Comparison of ENCODE assay signal across 14 cellular contexts in genomic region chr9:122371851-122372250, GRCh38. TPM values are rescaled to one million over a fixed set of nuclear protein-coding genes. Genes with fewer than 3 reads are reported as not detected.
DNase-seq lines count a peak whose midpoint lies in the region; ATAC-seq and TF ChIP-seq lines count a peak whose summit lies in the region.
"Had no signal": no experiment of that assay in that cellular context is flagged by ENCODE, and none has a peak within 500 bp of the region (broad histone marks: within the 10 kb centered on the region; RNA-seq: fewer than 3 reads in every experiment).

No MANE protein-coding gene starts in this region.

- no peaks in the 10 kb centered on the region for H3K36me3 ChIP-seq in left lung
- no peaks in the 10 kb centered on the region for H3K36me3 ChIP-seq in suprapubic skin
- no peaks in the 10 kb centered on the region for H3K36me3 ChIP-seq in gastrocnemius medialis
- H3K36me3 ChIP-seq: ovary had no signal

- 92% methylated on average over 9 of the region's 9 CpGs for WGBS in suprapubic skin

- peaks cover 4% of the 10 kb centered on the region for H3K36me3 Mint-ChIP-seq in chondrocyte (ENCODE audit: low read depth)
- H3K36me3 Mint-ChIP-seq: CD8-positive, alpha-beta T cell had no signal

- H3K9me3 ChIP-seq in left lung, result no peaks in the 10 kb centered on the region
- H3K9me3 ChIP-seq in suprapubic skin, result no peaks in the 10 kb centered on the region
- no peaks in the 10 kb centered on the region for H3K9me3 ChIP-seq in gastrocnemius medialis
- H3K9me3 ChIP-seq: ovary had no signal

- H3K27me3 Mint-ChIP-seq in chondrocyte (ENCODE audit: low read depth), result peaks cover 9% of the 10 kb centered on the region

- TF ChIP-seq CTCF in HFF-Myc (IDR thresholded peaks at IDR 0.05; ENCODE audit: low read depth, low read length, missing control alignments) (no peak), chondrocyte (IDR thresholded peaks at IDR 0.05) (no peak), left lung (IDR thresholded peaks at IDR 0.05) (no peak), suprapubic skin (IDR thresholded peaks at IDR 0.05) (no peak), gastrocnemius medialis (IDR thresholded peaks at IDR 0.05 in 4 of 5, conservative IDR thresholded peaks at IDR 0.05 in 1 of 5) (no peak)

- H3K4me3 ChIP-seq in HFF-Myc (replicated peaks; ENCODE audit: low read depth, low read length) (peak overlapping the region; percentile 57), left lung (peak overlapping the region; percentile 24 to 43), suprapubic skin (peak overlapping the region; percentile 55), gastrocnemius medialis (no peak overlapping the region)

- no peak overlapping the region for H3K27ac Mint-ChIP-seq in chondrocyte (ENCODE audit: unreplicated experiment)
- H3K27ac Mint-ChIP-seq: activated CD8-positive, alpha-beta T cell treated with anti-CD3 and anti-CD28 coated beads, Interleukin-2, amount 10 ng/mL, durations not matched to agents 7 days and 5 days; activated T-helper 17 cell treated with anti-CD3 and anti-CD28 coated beads, Interleukin-2, amount 50 U/mL, for 72 hours; CD8-positive, alpha-beta T cell had no signal

- H3K27ac ChIP-seq in left lung (no peak overlapping the region), suprapubic skin (no peak overlapping the region), gastrocnemius medialis (no peak overlapping the region)
- H3K27ac ChIP-seq: ovary had no signal

- TF ChIP-seq EP300 in suprapubic skin (IDR thresholded peaks at IDR 0.05), result no peak

- peaks cover 8 to 33% of the 10 kb centered on the region in 2 donors for H3K4me1 ChIP-seq in left lung
- H3K4me1 ChIP-seq in suprapubic skin, result peaks cover 60% of the 10 kb centered on the region
- peaks cover 10 to 12% of the 10 kb centered on the region in 2 donors for H3K4me1 ChIP-seq in gastrocnemius medialis

- peaks cover 19% of the 10 kb centered on the region for H3K4me1 Mint-ChIP-seq in chondrocyte (ENCODE audit: low read depth)

- TF ChIP-seq POLR2A in suprapubic skin (IDR thresholded peaks at IDR 0.05), result no peak
- TF ChIP-seq POLR2A in gastrocnemius medialis (IDR thresholded peaks at IDR 0.05), result no peak

- intact Hi-C loops in left lung (cut with DNase I) (loop anchor here in 1 of 2 donors (10.0 kb wide), 1 partner anchor 73 kb away; no protein-coding TSS in a partner anchor), gastrocnemius medialis (cut with DNase I; ENCODE audit: low total_unique reads) (no loop called here)

- DNase-seq in HFF-Myc (ENCODE audit: extremely low read depth, low read depth) (no peak), chondrocyte (ENCODE audit: low spot score) (peak; percentile 15), left lung (no peak), suprapubic skin (ENCODE audit: low spot score in 2 of 2) (no peak), gastrocnemius medialis (no peak)
- DNase-seq: activated CD8-positive, alpha-beta T cell treated with anti-CD3 and anti-CD28 coated beads, Interleukin-2, amount 10 ng/mL, durations not matched to agents 7 days and 5 days; aorta; CD8-positive, alpha-beta T cell; NCI-H1417 treated with DMSO at 0.1 percent for 48 hours; NCI-H345; ovary had no signal

- peaks cover 3% of the 10 kb centered on the region for H3K9me3 Mint-ChIP-seq in chondrocyte (ENCODE audit: low read depth)
- H3K9me3 Mint-ChIP-seq: activated T-helper 17 cell treated with anti-CD3 and anti-CD28 coated beads, Interleukin-2, amount 50 U/mL, for 72 hours had no signal

- no peak overlapping the region for H3K4me3 Mint-ChIP-seq in chondrocyte (ENCODE audit: unreplicated experiment)

- peaks cover 0 to 13% of the 10 kb centered on the region in 2 donors for H3K27me3 ChIP-seq in left lung
- no peaks in the 10 kb centered on the region for H3K27me3 ChIP-seq in suprapubic skin
- peaks cover 0 to 6% (median 0%) of the 10 kb centered on the region in 3 donors for H3K27me3 ChIP-seq in gastrocnemius medialis
- H3K27me3 ChIP-seq: ovary had no signal

- no peak for ATAC-seq in left lung
- ATAC-seq in HG02798 (IDR thresholded peaks at IDR 0.05; ENCODE audit: poor library complexity, unreplicated experiment), result no peak
- no peak for ATAC-seq in gastrocnemius medialis
- no peak for ATAC-seq in HG03378 (IDR thresholded peaks at IDR 0.05; ENCODE audit: unreplicated experiment)
- ATAC-seq: activated T-helper 17 cell treated with anti-CD3 and anti-CD28 coated beads, Interleukin-2, amount 50 U/mL, for 72 hours; CD8-positive, alpha-beta T cell had no signal

- in situ Hi-C loops in gastrocnemius medialis (cut with MboI; ENCODE audit: low sequenced_read_pairs in 4 of 4), result loop anchor here in 2 of 4 donors (25.0 kb wide), 2 partner anchors 440 to 835 kb away; partner anchors contain the start of gene OR1K1 (in 1 of the 2)

RNA-seq across cellular contexts. Expression of gene PTGS1, which starts 1.0 kb away (rescaled TPM):
- total RNA-seq in chondrocyte (0.59 to 2.7 TPM (median 0.97 TPM) in 3 replicates), left lung (10 to 100 TPM; 12.9 to 16.3 TPM), suprapubic skin (100 to 1,000 TPM in 1 of 4 donors, 10 to 100 TPM in 3; 64.3 to 124 (median 73.1) TPM), gastrocnemius medialis (1 to 10 TPM in 3 of 4 donors, under 1 TPM in 1; 0.78 to 1.8 (median 1.0) TPM)
- total RNA-seq: CD8-positive, alpha-beta T cell had no signal

Comparison
In these comparisons a context has a peak if more than half of its experiments do, and no peak if none do; other contexts are left out.
1. H3K4me3 ChIP-seq: peak in HFF-Myc (single experiment), left lung (2 of 2) and suprapubic skin (single experiment); none in gastrocnemius medialis (0 of 4).